Comparison of ENCODE assay signal across 8 cellular contexts in the genomic region with DNA sequence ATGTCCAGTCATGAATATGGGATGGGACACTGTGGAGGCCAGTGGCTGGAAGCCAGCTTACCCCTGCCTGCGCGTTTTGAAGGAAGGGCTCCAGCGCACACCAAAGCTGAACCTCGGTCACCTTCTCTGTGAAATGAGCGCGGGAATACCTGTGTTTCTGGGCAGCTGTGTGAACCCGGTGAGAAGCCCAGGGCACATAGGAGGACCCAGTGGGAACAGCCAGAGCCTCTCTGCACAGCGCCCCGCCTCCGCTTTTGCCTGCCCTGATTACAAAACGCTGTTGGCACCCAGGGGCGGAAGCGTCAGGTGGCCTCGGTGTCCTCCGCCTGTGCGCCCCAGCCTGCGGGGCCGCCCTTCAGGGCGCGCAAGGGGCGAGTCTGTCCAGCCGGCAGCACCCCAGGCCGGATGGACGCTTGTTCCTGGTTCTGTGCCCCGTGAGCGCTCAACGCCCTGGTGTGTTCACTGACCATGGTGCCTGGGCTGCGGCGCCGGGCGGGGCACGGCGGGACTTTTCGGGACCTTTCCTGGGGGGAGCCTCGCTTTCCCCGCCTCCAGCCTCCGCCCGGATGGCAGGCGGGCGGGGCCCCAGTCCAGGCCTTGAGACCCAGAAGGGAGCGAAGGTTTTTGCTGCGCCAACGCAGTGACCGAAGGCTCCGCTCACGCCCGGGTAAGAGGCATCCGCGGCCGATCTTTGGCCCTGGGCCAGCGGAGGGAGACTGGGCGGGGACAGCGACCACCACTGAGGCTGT. TPM values are rescaled to one million over a fixed set of nuclear protein-coding genes. Genes with fewer than 3 reads are reported as not detected.
DNase-seq lines count a peak whose midpoint lies in the region; ATAC-seq and TF ChIP-seq lines count a peak whose summit lies in the region.

Gene SQOR (plus strand): TSS at position 588 of the 749 bp plus-strand sequence. CDS start 23,895 bp downstream, outside the sequence.

- H3K4me1 ChIP-seq in ACC112 (ENCODE audit: control insufficient read depth, insufficient read depth, low read length, unreplicated experiment) (peaks cover 44% of the 10 kb centered on the region), neutrophil (ENCODE audit: control insufficient read depth in 1 of 2, insufficient read depth in 1 of 2, low read depth in 1 of 2, low read length in 1 of 2) (peaks cover 51 to 66% of the 10 kb centered on the region in 2 experiments), suprapubic skin (peaks cover 55% of the 10 kb centered on the region)

- peak within 1 kb of the TSS; percentile 91 for H3K4me3 ChIP-seq in ACC112 (ENCODE audit: low read depth, low read length)
- H3K4me3 ChIP-seq in fibroblast of villous mesenchyme (ENCODE audit: low read depth, low read length) = peak within 1 kb of the TSS; percentile 84
- H3K4me3 ChIP-seq in neutrophil (ENCODE audit: low read depth in 1 of 2, low read length in 1 of 2) = peak within 1 kb of the TSS; percentile 88 to 94
- peak within 1 kb of the TSS; percentile 68 for H3K4me3 ChIP-seq in suprapubic skin

- no peaks in the 10 kb centered on the region for H3K9me3 ChIP-seq in neutrophil
- no peaks in the 10 kb centered on the region for H3K9me3 ChIP-seq in suprapubic skin

- H3K27me3 ChIP-seq in ACC112 (ENCODE audit: insufficient read depth, low read length) (no peaks in the 10 kb centered on the region), neutrophil (no peaks in the 10 kb centered on the region), suprapubic skin (no peaks in the 10 kb centered on the region)

- H3K79me2 ChIP-seq in ACC112 (ENCODE audit: control insufficient read depth, insufficient read depth, low read length, unreplicated experiment) = peaks cover 33% of the 10 kb centered on the region

- TF ChIP-seq EP300 in suprapubic skin (IDR thresholded peaks at IDR 0.05) = peak; percentile 26

- TF ChIP-seq CTCF in fibroblast of villous mesenchyme (IDR thresholded peaks at IDR 0.05; ENCODE audit: insufficient read depth, low read depth, low read length) (no peak), neutrophil (IDR thresholded peaks at IDR 0.05) (no peak), suprapubic skin (IDR thresholded peaks at IDR 0.05) (no peak)

- peak; percentile 76 for DNase-seq in OCI-M1 (lab: John Stamatoyannopoulos, UW)
- peak; percentile 50 for DNase-seq in activated T-helper 9 cell treated with anti-CD3 and anti-CD28 coated beads, Interleukin-2, amount 50 U/mL, for 16 hours (ENCODE audit: low read depth)
- DNase-seq in fibroblast of villous mesenchyme (ENCODE audit: low read depth) = peak; percentile 72
- peak; percentile 93 to 94 for DNase-seq in suprapubic skin (ENCODE audit: low spot score in 2 of 2)

- H3K36me3 ChIP-seq in ACC112 (ENCODE audit: insufficient read depth, low read length) (no peaks in the 10 kb centered on the region), neutrophil (no peaks in the 10 kb centered on the region), suprapubic skin (no peaks in the 10 kb centered on the region)

- peak within 1 kb of the TSS; percentile 87 for H2AFZ ChIP-seq in ACC112 (ENCODE audit: low read length, unreplicated experiment)

- ATAC-seq in GM18858 (IDR thresholded peaks at IDR 0.05; ENCODE audit: unreplicated experiment) (peak; percentile 54), HG03064 (IDR thresholded peaks at IDR 0.05; ENCODE audit: low read depth, unreplicated experiment) (peak; percentile 77)

- TF ChIP-seq POLR2A in suprapubic skin (IDR thresholded peaks at IDR 0.05) = peak in 1 of 2 donors; percentile 54

- H3K27ac ChIP-seq in ACC112 (ENCODE audit: low read depth, low read length) = peak within 1 kb of the TSS; percentile 65
- peak within 1 kb of the TSS; percentile 98 for H3K27ac ChIP-seq in neutrophil
- H3K27ac ChIP-seq in suprapubic skin = peak within 1 kb of the TSS; percentile 93

- 1% methylated on average over 28 of the region's 53 CpGs for WGBS in suprapubic skin

RNA-seq across cellular contexts. Expression of gene SQOR, which starts in this region (rescaled TPM):
- total RNA-seq in fibroblast of villous mesenchyme (46.7 and 81.6 TPM in 2 replicates), suprapubic skin (10 to 100 TPM; 33.2 to 46.8 (median 39.9) TPM)

Comparison
In these comparisons a context has a peak if more than half of its experiments do, and no peak if none do; other contexts are left out.
1. Peak in every context shown above with its lines: DNase-seq, ATAC-seq, H3K4me3 ChIP-seq and H3K27ac ChIP-seq.